11 cellular contexts compared by ENCODE assay signal in genomic region chr3:62134061-62134496, GRCh38.
A peak's percentile ranks its signal among the peaks of the same experiment; 100 is the strongest.
DNase-seq lines count a peak whose midpoint lies in the region; ATAC-seq lines count a peak whose summit lies in the region.
"Had no signal": no experiment of that assay in that cellular context is flagged by ENCODE, and none has a peak within 500 bp of the region (broad histone marks: within the 10 kb centered on the region; RNA-seq: fewer than 3 reads in every experiment).

No MANE protein-coding gene starts in this region.

- H2BK12ac ChIP-seq in neuronal stem cell (ENCODE audit: low read length) = no peak overlapping the region

- no peak overlapping the region for H2BK15ac ChIP-seq in neuronal stem cell (ENCODE audit: low read length)

- no peak overlapping the region for H3K4me3 Mint-ChIP-seq in natural killer cell treated with Interleukin-12 subunit alpha and Interleukin-12 subunit beta and Interleukin-15 and Interleukin-18, amount 100 ng/mL, for 72 hours

- H3K4me2 ChIP-seq in neuronal stem cell (ENCODE audit: insufficient read depth, low read length, poor library complexity, severe bottlenecking) = no peak overlapping the region

- H3K9me3 Mint-ChIP-seq in natural killer cell treated with Interleukin-12 subunit alpha and Interleukin-12 subunit beta and Interleukin-15 and Interleukin-18, amount 100 ng/mL, for 72 hours = no peaks in the 10 kb centered on the region

- H3K14ac ChIP-seq in neuronal stem cell (ENCODE audit: low read length) = no peak overlapping the region

- H3K23ac ChIP-seq in neuronal stem cell (ENCODE audit: low read depth, low read length, poor library complexity) = no peak overlapping the region

- no peak overlapping the region for H4K8ac ChIP-seq in neuronal stem cell (ENCODE audit: low read depth, low read length)

- no peak overlapping the region for H3K27ac ChIP-seq in neuronal stem cell (replicated peaks; ENCODE audit: low read length)

- peak overlapping the region; percentile 65 for H3K9ac ChIP-seq in neuronal stem cell (ENCODE audit: low read depth, low read length, poor library complexity)

- peaks cover 2% of the 10 kb centered on the region for H3K79me1 ChIP-seq in neuronal stem cell (ENCODE audit: low read depth, low read length)

- H2AK5ac ChIP-seq in neuronal stem cell (ENCODE audit: low read depth, low read length) = no peak overlapping the region

- H3K36me3 Mint-ChIP-seq in natural killer cell treated with Interleukin-12 subunit alpha and Interleukin-12 subunit beta and Interleukin-15 and Interleukin-18, amount 100 ng/mL, for 72 hours = no peaks in the 10 kb centered on the region

- H3K27me3 Mint-ChIP-seq in natural killer cell treated with Interleukin-12 subunit alpha and Interleukin-12 subunit beta and Interleukin-15 and Interleukin-18, amount 100 ng/mL, for 72 hours = no peaks in the 10 kb centered on the region

- no peak overlapping the region for H2AFZ ChIP-seq in neuronal stem cell (ENCODE audit: low read length)

- peak; percentile 47 for DNase-seq in EL
- DNase-seq in NOMO-1 (lab: John Stamatoyannopoulos, UW; ENCODE audit: unreplicated experiment in 2 of 2) = peak; percentile 42 to 55
- DNase-seq in dermis blood vessel endothelial cell = peak; percentile 63
- no peak for DNase-seq in neuronal stem cell (ENCODE audit: low spot score)
- DNase-seq in NCI-H1417 treated with DMSO at 0.1 percent for 48 hours (lab: John Stamatoyannopoulos, UW) = no peak
- DNase-seq in natural killer cell treated with Interleukin-12 subunit alpha and Interleukin-12 subunit beta and Interleukin-15 and Interleukin-18, amount 100 ng/mL, for 72 hours (ENCODE audit: low spot score) = no peak
- DNase-seq in NCI-H1417 (lab: John Stamatoyannopoulos, UW) = no peak
- DNase-seq: activated T-cell treated with anti-CD3 and anti-CD28 coated beads for 4 hours, cortex of kidney, DMS79 had no signal

- no peaks in the 10 kb centered on the region for H3K27me3 ChIP-seq in neuronal stem cell (ENCODE audit: control insufficient read depth in 3 of 3, insufficient read depth in 3 of 3, low read depth in 1 of 3, low read length in 3 of 3)

- peak overlapping the region; percentile 75 for H3K18ac ChIP-seq in neuronal stem cell (ENCODE audit: low read length)

- H4K91ac ChIP-seq in neuronal stem cell (ENCODE audit: low read depth, low read length, poor library complexity) = no peak overlapping the region

- peaks cover 0 to 9% of the 10 kb centered on the region in 2 donors for H3K4me1 ChIP-seq in neuronal stem cell (ENCODE audit: control insufficient read depth in 2 of 2, insufficient read depth in 1 of 2, low read depth in 1 of 2, low read length in 2 of 2)

- no CpG with 5 or more reads among the region's 6 CpGs for WGBS in neuronal stem cell (ENCODE audit: extremely low coverage in 2 of 2, insufficient read length in 2 of 2, insufficient replicate concordance in 1 of 2), 2 donors

- no peak overlapping the region for H2BK120ac ChIP-seq in neuronal stem cell (ENCODE audit: low read depth, low read length)

- H3K36me3 ChIP-seq in neuronal stem cell (replicated peaks in 1 of 2; ENCODE audit: control insufficient read depth in 2 of 2, insufficient read depth in 2 of 2, low read length in 2 of 2) = no peaks in the 10 kb centered on the region

- no peak overlapping the region for H3K4me3 ChIP-seq in neuronal stem cell (ENCODE audit: low read length in 2 of 2)

- ATAC-seq in HG02571 (IDR thresholded peaks at IDR 0.05; ENCODE audit: unreplicated experiment) = no peak
- ATAC-seq in natural killer cell treated with Interleukin-12 subunit alpha and Interleukin-12 subunit beta and Interleukin-15 and Interleukin-18, amount 100 ng/mL, for 72 hours = no peak

- H2BK5ac ChIP-seq in neuronal stem cell (ENCODE audit: low read length) = no peak overlapping the region

- H3K4ac ChIP-seq in neuronal stem cell (ENCODE audit: low read length) = no peak overlapping the region

- peaks cover 0 to 3% of the 10 kb centered on the region in 2 donors for H3K4me1 Mint-ChIP-seq in natural killer cell treated with Interleukin-12 subunit alpha and Interleukin-12 subunit beta and Interleukin-15 and Interleukin-18, amount 100 ng/mL, for 72 hours (ENCODE audit: low read depth in 2 of 2)

- peaks cover 0 to 9% of the 10 kb centered on the region in 2 donors for H3K9me3 ChIP-seq in neuronal stem cell (replicated peaks in 1 of 2; ENCODE audit: control insufficient read depth in 2 of 2, insufficient read depth in 1 of 2, low read depth in 1 of 2, low read length in 2 of 2)

- H3K27ac Mint-ChIP-seq in natural killer cell treated with Interleukin-12 subunit alpha and Interleukin-12 subunit beta and Interleukin-15 and Interleukin-18, amount 100 ng/mL, for 72 hours = no peak overlapping the region

Comparison
In these comparisons a context has a peak if more than half of its experiments do, and no peak if none do; other contexts are left out.
1. DNase-seq: peak in EL (single experiment), NOMO-1 (2 of 2) and dermis blood vessel endothelial cell (single experiment); none in neuronal stem cell (single experiment), NCI-H1417 treated with DMSO at 0.1 percent for 48 hours (single experiment), natural killer cell treated with Interleukin-12 subunit alpha and Interleukin-12 subunit beta and Interleukin-15 and Interleukin-18, amount 100 ng/mL, for 72 hours (single experiment) and NCI-H1417 (0 of 3).